ENCODE assay signal across 16 cellular contexts in the genomic region with DNA sequence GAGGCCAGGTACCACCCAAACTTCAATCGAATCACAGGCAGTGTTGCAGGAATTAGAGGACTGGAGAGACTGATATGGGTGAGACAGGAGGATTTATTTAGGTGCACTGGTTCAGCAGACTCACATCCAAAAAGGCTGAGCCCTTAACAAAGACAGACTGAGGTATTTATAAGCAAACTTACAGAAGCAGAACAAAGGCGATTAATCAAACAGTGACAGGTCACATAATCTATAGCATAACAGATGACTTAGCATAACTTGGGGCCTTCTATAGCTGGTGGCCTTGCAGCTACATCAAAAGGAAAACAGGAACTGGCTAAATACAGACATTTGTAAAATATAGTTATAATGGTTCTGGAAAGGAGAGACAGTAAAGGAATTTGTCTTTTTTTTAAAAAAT. TPM values are rescaled to one million over a fixed set of nuclear protein-coding genes. Genes with fewer than 3 reads are reported as not detected.
DNase-seq lines count a peak whose midpoint lies in the region; ATAC-seq and TF ChIP-seq lines count a peak whose summit lies in the region.
"Had no signal": no experiment of that assay in that cellular context is flagged by ENCODE, and none has a peak within 500 bp of the region (broad histone marks: within the 10 kb centered on the region; RNA-seq: fewer than 3 reads in every experiment).

No MANE protein-coding gene starts in this region.

- CTCF ChIA-PET in T-cell (lab: Charles Lee), result interaction anchor here (0.7 to 1.0 kb wide), 3 partner anchors 10 to 45 kb away, joined by 3 to 6 read pairs (median 3); no protein-coding TSS in a partner anchor

- H3K9me3 Mint-ChIP-seq in T-cell, result peaks cover 0 to 3% (median 3%) of the 10 kb centered on the region in 3 donors
- peaks cover 9% of the 10 kb centered on the region for H3K9me3 Mint-ChIP-seq in neural progenitor cell

- POLR2A ChIA-PET in T-cell (lab: Charles Lee), result interaction anchor here (0.6 to 0.7 kb wide), 4 partner anchors 21 to 1246 kb away, joined by 3 to 7 read pairs (median 5); no protein-coding TSS in a partner anchor

- 85% methylated on average over 2 of the region's 2 CpGs for WGBS in esophagus, 2 donors

- H3K27ac Mint-ChIP-seq in T-cell (peak overlapping the region; percentile 16 to 65), neural progenitor cell (no peak overlapping the region)

- no peaks in the 10 kb centered on the region for H3K79me2 ChIP-seq in Karpas-422 (ENCODE audit: low read length)
- H3K79me2 ChIP-seq in neural progenitor cell (ENCODE audit: low read depth), result no peaks in the 10 kb centered on the region

- no peak overlapping the region for H3K27ac ChIP-seq in Karpas-422 (ENCODE audit: low read length)
- H3K27ac ChIP-seq in esophagus (ENCODE audit: low read depth in 2 of 2, low read length in 1 of 2), result peak overlapping the region; percentile 73 to 80
- H3K27ac ChIP-seq in neural progenitor cell, result no peak overlapping the region
- no peak overlapping the region for H3K27ac ChIP-seq in colonic mucosa
- H3K27ac ChIP-seq: cardiac muscle cell, SJSA1 had no signal

- H3K9me2 ChIP-seq in Karpas-422 (replicated peaks; ENCODE audit: insufficient read depth, low read length), result no peaks in the 10 kb centered on the region

- H3K4me1 ChIP-seq in Karpas-422 (ENCODE audit: low read length), result no peaks in the 10 kb centered on the region
- peaks cover 2 to 3% of the 10 kb centered on the region in 2 donors for H3K4me1 ChIP-seq in esophagus (ENCODE audit: control insufficient read depth in 2 of 2, insufficient read depth in 2 of 2, low read length in 1 of 2)
- peaks cover 7% of the 10 kb centered on the region for H3K4me1 ChIP-seq in neural progenitor cell
- no peaks in the 10 kb centered on the region for H3K4me1 ChIP-seq in colonic mucosa

- ATAC-seq in T-cell (replicated peaks in 1 of 4) (no peak), GM18861 (IDR thresholded peaks at IDR 0.05; ENCODE audit: unreplicated experiment) (no peak)

- peaks cover 26 to 64% (median 53%) of the 10 kb centered on the region in 3 donors for H3K4me1 Mint-ChIP-seq in T-cell
- peaks cover 18% of the 10 kb centered on the region for H3K4me1 Mint-ChIP-seq in neural progenitor cell

- H3F3A ChIP-seq in neural progenitor cell (ENCODE audit: low read depth), result peaks cover 7% of the 10 kb centered on the region

- H3K9me3 ChIP-seq in Karpas-422 (ENCODE audit: low read length) (no peaks in the 10 kb centered on the region), esophagus (ENCODE audit: control insufficient read depth in 2 of 2, insufficient read depth in 1 of 2, low read depth in 1 of 2, low read length in 1 of 2) (no peaks in the 10 kb centered on the region), neural progenitor cell (ENCODE audit: low read depth) (no peaks in the 10 kb centered on the region), colonic mucosa (no peaks in the 10 kb centered on the region)

- H3K36me3 Mint-ChIP-seq in T-cell, result no peaks in the 10 kb centered on the region
- H3K36me3 Mint-ChIP-seq in neural progenitor cell, result peaks cover 4% of the 10 kb centered on the region

- H4K20me1 ChIP-seq in Karpas-422 (ENCODE audit: insufficient read depth, low read depth, low read length) (no peaks in the 10 kb centered on the region), neural progenitor cell (ENCODE audit: low read depth) (no peaks in the 10 kb centered on the region)

- H2AFZ ChIP-seq in Karpas-422 (ENCODE audit: low read length) (no peak overlapping the region), neural progenitor cell (replicated peaks) (no peak overlapping the region)

- H3K4me3 ChIP-seq in Karpas-422 (ENCODE audit: low read length) (no peak overlapping the region), esophagus (ENCODE audit: low read depth in 1 of 2, low read length in 2 of 2) (no peak overlapping the region), neural progenitor cell (no peak overlapping the region), colonic mucosa (no peak overlapping the region)
- H3K4me3 ChIP-seq: cardiac muscle cell, SJSA1, skin epidermis had no signal

- H3K9ac ChIP-seq in Karpas-422 (ENCODE audit: low read length), result no peak overlapping the region
- no peak overlapping the region for H3K9ac ChIP-seq in neural progenitor cell
- H3K9ac ChIP-seq in colonic mucosa (ENCODE audit: low read depth in 2 of 2, low read length in 2 of 2), result no peak overlapping the region

- H3K36me3 ChIP-seq in Karpas-422 (ENCODE audit: insufficient read depth, low read length) (no peaks in the 10 kb centered on the region), esophagus (ENCODE audit: control insufficient read depth in 2 of 2, insufficient read depth in 2 of 2, low read length in 1 of 2) (no peaks in the 10 kb centered on the region), neural progenitor cell (no peaks in the 10 kb centered on the region), colonic mucosa (no peaks in the 10 kb centered on the region)
- H3K36me3 ChIP-seq: cardiac muscle cell had no signal

- DNase-seq in NCI-H2171 treated with DMSO at 0.1 percent for 48 hours (lab: John Stamatoyannopoulos, UW), result peak; percentile 12
- DNase-seq in NCI-H2171 (lab: John Stamatoyannopoulos, UW), result no peak
- peak; percentile 51 for DNase-seq in Karpas-422
- DNase-seq in T-cell, result no peak
- DNase-seq in neural progenitor cell (ENCODE audit: low spot score), result no peak
- no peak for DNase-seq in colonic mucosa
- DNase-seq: 8988T, GOT3, NCI-H2029 had no signal

- H3K27me3 Mint-ChIP-seq in T-cell (no peaks in the 10 kb centered on the region), neural progenitor cell (ENCODE audit: insufficient read depth, low read depth) (peaks cover 8% of the 10 kb centered on the region)

- H3K4me3 Mint-ChIP-seq in T-cell (no peak overlapping the region), neural progenitor cell (no peak overlapping the region)

- no peak for TF ChIP-seq CTCF in neural progenitor cell (IDR thresholded peaks at IDR 0.05)
- TF ChIP-seq CTCF in colonic mucosa (IDR thresholded peaks at IDR 0.05), result no peak

- intact Hi-C loops in colonic mucosa (cut with DNase I), result no loop called here

- H3K27me3 ChIP-seq in Karpas-422 (ENCODE audit: low read length) (no peaks in the 10 kb centered on the region), esophagus (ENCODE audit: control insufficient read depth in 1 of 2, insufficient read depth in 2 of 2, low read length in 2 of 2) (no peaks in the 10 kb centered on the region), neural progenitor cell (no peaks in the 10 kb centered on the region), colonic mucosa (no peaks in the 10 kb centered on the region)
- H3K27me3 ChIP-seq: cardiac muscle cell, SJSA1 had no signal

- H3K4me2 ChIP-seq in Karpas-422 (ENCODE audit: low read depth, low read length, poor library complexity, severe bottlenecking) (no peak overlapping the region), neural progenitor cell (no peak overlapping the region)

RNA-seq across cellular contexts. Expression of a gene that starts 2.1 kb away (rescaled TPM):
- not detected in 2 replicates for total RNA-seq in Karpas-422 (2014; rRNA removed; shearing (Covaris generic); ENCODE audit: low replicate concordance)
- total RNA-seq in T-cell, result 1 to 10 TPM; 1.4 to 2.4 (median 1.9) TPM
- 1 to 10 TPM; 3.4 to 4.6 TPM for polyA plus RNA-seq in esophagus
- not detected in 2 replicates for total RNA-seq in neural progenitor cell (ENCODE audit: low replicate concordance)
- 10 to 100 TPM in 1 of 2 donors, 1 to 10 TPM in 1; 9.3 to 18.9 TPM for total RNA-seq in colonic mucosa

RNA-seq across cellular contexts. Expression of a gene that starts 26.8 kb away (rescaled TPM):
- not detected in 2 replicates for total RNA-seq in Karpas-422 (2014; rRNA removed; shearing (Covaris generic); ENCODE audit: low replicate concordance)
- not detected for total RNA-seq in T-cell
- polyA plus RNA-seq in esophagus, result 1 to 10 TPM; 2.5 to 5.6 TPM
- not detected in 2 replicates for total RNA-seq in neural progenitor cell (ENCODE audit: low replicate concordance)
- 1 to 10 TPM in 1 of 2 donors, not detected in 1; 1.4 TPM for total RNA-seq in colonic mucosa
- total RNA-seq: cardiac muscle cell, LHCN-M2, osteocyte, SJSA1 had no signal
- polyA plus RNA-seq: cardiac muscle cell had no signal

RNA-seq across cellular contexts. Expression of a gene that starts 29.8 kb away (rescaled TPM):
- total RNA-seq in Karpas-422 (2014; rRNA removed; shearing (Covaris generic); ENCODE audit: low replicate concordance), result 6.2 TPM in 2 replicates
- 10 to 100 TPM; 32.9 to 61.7 (median 52.1) TPM for total RNA-seq in T-cell
- polyA plus RNA-seq in esophagus, result 10 to 100 TPM; 16.2 to 20.1 TPM
- total RNA-seq in neural progenitor cell (ENCODE audit: low replicate concordance), result 3.0 and 4.6 TPM in 2 replicates
- total RNA-seq in colonic mucosa, result 10 to 100 TPM; 13.5 to 49.0 TPM

RNA-seq across cellular contexts. Expression of a gene that starts 36.7 kb away (rescaled TPM):
- total RNA-seq in Karpas-422 (2014; rRNA removed; shearing (Covaris generic); ENCODE audit: low replicate concordance), result 2.1 and 4.3 TPM in 2 replicates
- total RNA-seq in T-cell, result 10 to 100 TPM; 17.1 to 27.2 (median 24.4) TPM
- under 1 TPM; 0.53 to 0.73 TPM for polyA plus RNA-seq in esophagus
- 0.26 and 0.87 TPM in 2 replicates for total RNA-seq in neural progenitor cell (ENCODE audit: low replicate concordance)
- 1 to 10 TPM; 6.0 to 7.0 TPM for total RNA-seq in colonic mucosa

RNA-seq across cellular contexts. Expression of a gene that starts 56.4 kb away (rescaled TPM):
- 0.93 and 2.6 TPM in 2 replicates for total RNA-seq in Karpas-422 (2014; rRNA removed; shearing (Covaris generic); ENCODE audit: low replicate concordance)
- total RNA-seq in T-cell (10 to 100 TPM; 14.3 to 29.1 (median 18.5) TPM), neural progenitor cell (ENCODE audit: low replicate concordance) (0.45 and 2.8 TPM in 2 replicates), colonic mucosa (1 to 10 TPM; 7.0 to 7.3 TPM)
- 1 to 10 TPM; 1.8 to 5.2 TPM for polyA plus RNA-seq in esophagus

Comparison
In these comparisons a context has a peak if more than half of its experiments do, and no peak if none do; other contexts are left out.
1. DNase-seq: peak in NCI-H2171 treated with DMSO at 0.1 percent for 48 hours (single experiment) and Karpas-422 (single experiment); none in NCI-H2171 (single experiment), T-cell (0 of 34), neural progenitor cell (single experiment) and colonic mucosa (single experiment).
2. H3K27ac ChIP-seq: peak in esophagus (2 of 2); none in Karpas-422 (single experiment), neural progenitor cell (single experiment) and colonic mucosa (single experiment).